Comparison of ENCODE assay signal across 31 cellular contexts in the genomic region with DNA sequence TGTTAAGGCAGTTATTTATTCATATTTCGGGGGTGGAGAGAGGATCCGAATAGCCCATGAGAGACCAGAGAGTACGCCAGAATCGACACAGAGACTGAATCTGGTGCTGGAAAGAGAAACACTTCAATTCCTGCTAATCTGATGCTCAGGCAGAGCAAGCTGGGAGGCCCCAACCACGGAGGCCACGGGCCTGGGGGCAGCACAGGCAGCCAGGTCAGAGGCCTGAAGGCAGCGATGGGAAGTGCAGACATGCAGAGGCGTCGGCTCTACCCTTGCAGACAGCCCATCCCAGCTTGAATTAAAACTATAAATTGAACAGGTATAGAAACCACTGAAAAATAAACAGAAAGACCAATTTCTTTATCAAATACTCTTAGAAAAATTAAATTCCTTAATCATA.
"Had no signal": no experiment of that assay in that cellular context is flagged by ENCODE, and none has a peak within 500 bp of the region (broad histone marks: within the 10 kb centered on the region; RNA-seq: fewer than 3 reads in every experiment).

No MANE protein-coding gene starts in this region.

- DNase-seq: activated CD4-positive, alpha-beta T cell treated with anti-CD3 and anti-CD28 coated beads for 4 hours; activated CD4-positive, alpha-beta T cell treated with anti-CD3 and anti-CD28 coated beads, Interleukin-2, amount 50 U/mL, for 4 hours; activated naive CD4-positive, alpha-beta T cell; activated T-cell treated with anti-CD3 and anti-CD28 coated beads for 4 hours; activated T-cell treated with anti-CD3 and anti-CD28 coated beads, Interleukin-2, amount 50 U/mL, for 72 hours; central memory CD4-positive, alpha-beta T cell; effector CD4-positive, alpha-beta T cell; gastrocnemius medialis; kidney; left colon; lower lobe of right lung; mesendoderm; mucosa of descending colon; ovary; stimulated activated CD4-positive, alpha-beta T cell treated with anti-CD3 and anti-CD28 coated beads, Interleukin-4, amount 100 ng/mL, for 24 hours; substantia nigra; T-helper 1 cell had no signal

- H3K4me3 ChIP-seq: breast epithelium, gastrocnemius medialis, hepatocyte, lower lobe of right lung, mucosa of descending colon, ovary, skin epidermis, vagina had no signal

- H2AFZ ChIP-seq: hepatocyte had no signal

- H3K27me3 Mint-ChIP-seq: dendritic cell treated with granulocyte-macrophage colony-stimulating factor and Interleukin-4, amounts not matched to agents 40 ng/mL and 50 ng/mL, for 4 days; progenitor cell of endocrine pancreas; stimulated activated naive CD8-positive, alpha-beta T cell treated with anti-CD3 and anti-CD28 coated beads, Interleukin-15, Interleukin-2, amounts not matched to agents 100 ng/mL and 50 ng/mL, for 24 hours; type B pancreatic cell had no signal

- H3K4me3 Mint-ChIP-seq: activated T-cell treated with anti-CD3 and anti-CD28 coated beads, Interleukin-2, amount 50 U/mL, for 72 hours; dendritic cell treated with granulocyte-macrophage colony-stimulating factor and Interleukin-4, amounts not matched to agents 40 ng/mL and 50 ng/mL, for 4 days; natural killer cell treated with Interleukin-12 subunit alpha and Interleukin-12 subunit beta and Interleukin-15 and Interleukin-18, amount 100 ng/mL, for 72 hours; stimulated activated effector memory CD8-positive, alpha-beta T cell treated with anti-CD3 and anti-CD28 coated beads, Interleukin-12 subunit alpha, Interleukin-12 subunit beta, amount 100 ng/mL, for 72 hours; stimulated activated naive CD8-positive, alpha-beta T cell treated with anti-CD3 and anti-CD28 coated beads, Interleukin-15, Interleukin-2, amounts not matched to agents 100 ng/mL and 50 ng/mL, for 24 hours; T-helper 2 cell treated with Interferon-gamma antibody and Interleukin-4, amounts not matched to agents 5 μg/mL and 100 μg/mL, for 36 hours; type B pancreatic cell had no signal

- H3K36me3 ChIP-seq: breast epithelium, gastrocnemius medialis, neutrophil, ovary had no signal

- H3K4me1 Mint-ChIP-seq: stimulated activated effector memory CD8-positive, alpha-beta T cell treated with anti-CD3 and anti-CD28 coated beads, Interleukin-12 subunit alpha, Interleukin-12 subunit beta, amount 100 ng/mL, for 72 hours had no signal

- ATAC-seq: activated naive CD4-positive, alpha-beta T cell treated with anti-CD3 and anti-CD28 coated beads, Interleukin-2, amount 50 U/mL, for 72 hours; activated T-cell treated with anti-CD3 and anti-CD28 coated beads, Interleukin-2, amount 50 U/mL, for 72 hours; gastrocnemius medialis; left colon; lower lobe of right lung; mucosa of descending colon; sciatic nerve; stimulated activated effector memory CD8-positive, alpha-beta T cell treated with anti-CD3 and anti-CD28 coated beads, Interleukin-12 subunit alpha, Interleukin-12 subunit beta, amount 100 ng/mL, for 72 hours had no signal

- H3K4me1 ChIP-seq: breast epithelium, gastrocnemius medialis, vagina had no signal

- H3K9me3 Mint-ChIP-seq: dendritic cell treated with granulocyte-macrophage colony-stimulating factor and Interleukin-4, amounts not matched to agents 40 ng/mL and 50 ng/mL, for 4 days; T-helper 2 cell treated with Interferon-gamma antibody and Interleukin-4, amounts not matched to agents 5 μg/mL and 100 μg/mL, for 36 hours had no signal

- H3K4me2 ChIP-seq: hepatocyte had no signal

- H3K27ac Mint-ChIP-seq: activated naive CD4-positive, alpha-beta T cell treated with anti-CD3 and anti-CD28 coated beads, Interleukin-2, amount 50 U/mL, for 72 hours; activated T-cell treated with anti-CD3 and anti-CD28 coated beads, Interleukin-2, amount 50 U/mL, for 72 hours; dendritic cell treated with granulocyte-macrophage colony-stimulating factor and Interleukin-4, amounts not matched to agents 40 ng/mL and 50 ng/mL, for 4 days; natural killer cell treated with Interleukin-12 subunit alpha and Interleukin-12 subunit beta and Interleukin-15 and Interleukin-18, amount 100 ng/mL, for 72 hours; stimulated activated effector memory CD8-positive, alpha-beta T cell treated with anti-CD3 and anti-CD28 coated beads, Interleukin-12 subunit alpha, Interleukin-12 subunit beta, amount 100 ng/mL, for 72 hours; stimulated activated naive CD8-positive, alpha-beta T cell treated with anti-CD3 and anti-CD28 coated beads, Interleukin-15, Interleukin-2, amounts not matched to agents 100 ng/mL and 50 ng/mL, for 24 hours; T-helper 2 cell treated with Interferon-gamma antibody and Interleukin-4, amounts not matched to agents 5 μg/mL and 100 μg/mL, for 36 hours had no signal

- H3K27ac ChIP-seq: breast epithelium, gastrocnemius medialis, hepatocyte, lower lobe of right lung, neutrophil, ovary, skin epidermis, vagina had no signal

- H3K36me3 Mint-ChIP-seq: natural killer cell treated with Interleukin-12 subunit alpha and Interleukin-12 subunit beta and Interleukin-15 and Interleukin-18, amount 100 ng/mL, for 72 hours; stimulated activated effector memory CD8-positive, alpha-beta T cell treated with anti-CD3 and anti-CD28 coated beads, Interleukin-12 subunit alpha, Interleukin-12 subunit beta, amount 100 ng/mL, for 72 hours had no signal

- H3K27me3 ChIP-seq: breast epithelium, gastrocnemius medialis, hepatocyte, neutrophil, ovary, vagina had no signal
